Comparison of ENCODE assay signal across 2 cellular contexts in genomic region chr16:20674684-20675487, GRCh38.
A peak's percentile ranks its signal among the peaks of the same experiment; 100 is the strongest.
TF ChIP-seq lines count a peak whose summit lies in the region.

No MANE protein-coding gene starts in this region.

TF ChIP-seq in K562, 482 proteins besides CTCF, POLR2A, EP300 and RAD21 (continued from another document and continues in another):
- TF ChIP-seq, protein P1, sequence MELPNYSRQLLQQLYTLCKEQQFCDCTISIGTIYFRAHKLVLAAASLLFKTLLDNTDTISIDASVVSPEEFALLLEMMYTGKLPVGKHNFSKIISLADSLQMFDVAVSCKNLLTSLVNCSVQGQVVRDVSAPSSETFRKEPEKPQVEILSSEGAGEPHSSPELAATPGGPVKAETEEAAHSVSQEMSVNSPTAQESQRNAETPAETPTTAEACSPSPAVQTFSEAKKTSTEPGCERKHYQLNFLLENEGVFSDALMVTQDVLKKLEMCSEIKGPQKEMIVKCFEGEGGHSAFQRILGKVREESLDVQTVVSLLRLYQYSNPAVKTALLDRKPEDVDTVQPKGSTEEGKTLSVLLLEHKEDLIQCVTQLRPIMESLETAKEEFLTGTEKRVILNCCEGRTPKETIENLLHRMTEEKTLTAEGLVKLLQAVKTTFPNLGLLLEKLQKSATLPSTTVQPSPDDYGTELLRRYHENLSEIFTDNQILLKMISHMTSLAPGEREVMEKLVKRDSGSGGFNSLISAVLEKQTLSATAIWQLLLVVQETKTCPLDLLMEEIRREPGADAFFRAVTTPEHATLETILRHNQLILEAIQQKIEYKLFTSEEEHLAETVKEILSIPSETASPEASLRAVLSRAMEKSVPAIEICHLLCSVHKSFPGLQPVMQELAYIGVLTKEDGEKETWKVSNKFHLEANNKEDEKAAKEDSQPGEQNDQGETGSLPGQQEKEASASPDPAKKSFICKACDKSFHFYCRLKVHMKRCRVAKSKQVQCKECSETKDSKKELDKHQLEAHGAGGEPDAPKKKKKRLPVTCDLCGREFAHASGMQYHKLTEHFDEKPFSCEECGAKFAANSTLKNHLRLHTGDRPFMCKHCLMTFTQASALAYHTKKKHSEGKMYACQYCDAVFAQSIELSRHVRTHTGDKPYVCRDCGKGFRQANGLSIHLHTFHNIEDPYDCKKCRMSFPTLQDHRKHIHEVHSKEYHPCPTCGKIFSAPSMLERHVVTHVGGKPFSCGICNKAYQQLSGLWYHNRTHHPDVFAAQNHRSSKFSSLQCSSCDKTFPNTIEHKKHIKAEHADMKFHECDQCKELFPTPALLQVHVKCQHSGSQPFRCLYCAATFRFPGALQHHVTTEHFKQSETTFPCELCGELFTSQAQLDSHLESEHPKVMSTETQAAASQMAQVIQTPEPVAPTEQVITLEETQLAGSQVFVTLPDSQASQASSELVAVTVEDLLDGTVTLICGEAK (IDR thresholded peaks at IDR 0.05): 0 out of 2 replicates have a peak, but pooled peaks have one; percentile 38
- TF ChIP-seq, protein P1 (CRISPR knock-in tag; IDR thresholded peaks at IDR 0.05): no peak
- no peak for TF ChIP-seq TRIM25 (IDR thresholded peaks at IDR 0.05; ENCODE audit: borderline replicate concordance)
- TF ChIP-seq ZNF354B (CRISPR knock-in tag; IDR thresholded peaks at IDR 0.05): no peak
- TF ChIP-seq ZNF347 (CRISPR knock-in tag; IDR thresholded peaks at IDR 0.05; ENCODE audit: low read depth): no peak
- TF ChIP-seq KDM5B (IDR thresholded peaks at IDR 0.05; ENCODE audit: insufficient replicate concordance, low read depth, low read length): peak; percentile 50
- TF ChIP-seq NBN (IDR thresholded peaks at IDR 0.05; ENCODE audit: low read depth): no peak
- TF ChIP-seq ZNF124 (CRISPR knock-in tag; IDR thresholded peaks at IDR 0.05): no peak
- 0 out of 2 replicates have a peak, but pooled peaks have one; percentile 33 for TF ChIP-seq HDAC8 (tag; IDR thresholded peaks at IDR 0.05)
- TF ChIP-seq, protein P2, sequence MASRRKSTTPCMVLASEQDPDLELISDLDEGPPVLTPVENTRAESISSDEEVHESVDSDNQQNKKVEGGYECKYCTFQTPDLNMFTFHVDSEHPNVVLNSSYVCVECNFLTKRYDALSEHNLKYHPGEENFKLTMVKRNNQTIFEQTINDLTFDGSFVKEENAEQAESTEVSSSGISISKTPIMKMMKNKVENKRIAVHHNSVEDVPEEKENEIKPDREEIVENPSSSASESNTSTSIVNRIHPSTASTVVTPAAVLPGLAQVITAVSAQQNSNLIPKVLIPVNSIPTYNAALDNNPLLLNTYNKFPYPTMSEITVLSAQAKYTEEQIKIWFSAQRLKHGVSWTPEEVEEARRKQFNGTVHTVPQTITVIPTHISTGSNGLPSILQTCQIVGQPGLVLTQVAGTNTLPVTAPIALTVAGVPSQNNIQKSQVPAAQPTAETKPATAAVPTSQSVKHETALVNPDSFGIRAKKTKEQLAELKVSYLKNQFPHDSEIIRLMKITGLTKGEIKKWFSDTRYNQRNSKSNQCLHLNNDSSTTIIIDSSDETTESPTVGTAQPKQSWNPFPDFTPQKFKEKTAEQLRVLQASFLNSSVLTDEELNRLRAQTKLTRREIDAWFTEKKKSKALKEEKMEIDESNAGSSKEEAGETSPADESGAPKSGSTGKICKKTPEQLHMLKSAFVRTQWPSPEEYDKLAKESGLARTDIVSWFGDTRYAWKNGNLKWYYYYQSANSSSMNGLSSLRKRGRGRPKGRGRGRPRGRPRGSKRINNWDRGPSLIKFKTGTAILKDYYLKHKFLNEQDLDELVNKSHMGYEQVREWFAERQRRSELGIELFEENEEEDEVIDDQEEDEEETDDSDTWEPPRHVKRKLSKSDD (conservative IDR thresholded peaks at IDR 0.05; ENCODE audit: low read length): no peak
- TF ChIP-seq POU5F1 (IDR thresholded peaks at IDR 0.05; ENCODE audit: borderline replicate concordance, low read depth, low read length, partially characterized antibody): no peak
- no peak for TF ChIP-seq HNRNPK (IDR thresholded peaks at IDR 0.05; ENCODE audit: low read depth, low read length, poor library complexity, severe bottlenecking)

TF ChIP-seq in HepG2, 621 proteins besides CTCF, POLR2A, EP300 and RAD21 (continued from another document and continues in another):
- TF ChIP-seq, protein P3, sequence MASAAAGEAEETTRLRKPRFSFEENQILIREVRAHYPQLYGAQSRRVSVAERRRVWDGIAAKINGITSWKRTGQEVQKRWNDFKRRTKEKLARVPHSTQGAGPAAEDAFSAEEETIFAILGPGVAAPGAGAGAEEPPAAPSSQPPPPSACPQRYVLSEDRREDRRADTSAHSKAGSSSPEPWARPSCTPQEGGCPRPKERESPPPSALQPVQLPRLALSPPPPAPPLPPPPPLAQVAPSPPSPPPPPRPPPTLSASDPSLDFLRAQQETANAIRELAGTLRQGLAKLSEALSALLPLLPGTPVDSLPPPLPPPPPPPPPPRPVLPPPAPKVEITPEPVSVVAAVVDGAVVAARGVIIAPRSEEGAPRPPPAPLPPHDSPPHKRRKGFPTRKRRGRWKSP (CRISPR knock-in tag; IDR thresholded peaks at IDR 0.05): no peak
- no peak for TF ChIP-seq ZMAT3 (CRISPR knock-in tag; conservative IDR thresholded peaks at IDR 0.05)
- TF ChIP-seq DPF2 (CRISPR knock-in tag; IDR thresholded peaks at IDR 0.05; ENCODE audit: borderline replicate concordance, low read depth): no peak
- TF ChIP-seq NFIC (IDR thresholded peaks at IDR 0.05; ENCODE audit: low read length): no peak
- peak; percentile 71; the same call in 1 of the 2 replicates for TF ChIP-seq ZNF280B (CRISPR knock-in tag; IDR thresholded peaks at IDR 0.05; ENCODE audit: borderline replicate concordance)
- no peak for TF ChIP-seq NR2F6 (IDR thresholded peaks at IDR 0.05)
- no peak for TF ChIP-seq NR2F6 (CRISPR knock-in tag; IDR thresholded peaks at IDR 0.05)
- TF ChIP-seq RBAK (CRISPR knock-in tag; IDR thresholded peaks at IDR 0.05): no peak
- TF ChIP-seq MED8 (CRISPR knock-in tag; IDR thresholded peaks at IDR 0.05; ENCODE audit: insufficient replicate concordance): no peak
- no peak for TF ChIP-seq ATF2 (CRISPR knock-in tag; IDR thresholded peaks at IDR 0.05)
- TF ChIP-seq SALL2 (CRISPR knock-in tag; IDR thresholded peaks at IDR 0.05): no peak; the same call in 1 of the 2 replicates
- no peak for TF ChIP-seq RFX5 (IDR thresholded peaks at IDR 0.05; ENCODE audit: low read depth, low read length)
- TF ChIP-seq SMAD3 (CRISPR knock-in tag; IDR thresholded peaks at IDR 0.05): no peak; the same call in 1 of the 2 replicates
- TF ChIP-seq ZC3H13 (CRISPR knock-in tag; IDR thresholded peaks at IDR 0.05): no peak
- TF ChIP-seq CCAR2 (optimal IDR thresholded peaks at IDR 0.05; ENCODE audit: low read depth, low read length): no peak
- TF ChIP-seq, protein P4, sequence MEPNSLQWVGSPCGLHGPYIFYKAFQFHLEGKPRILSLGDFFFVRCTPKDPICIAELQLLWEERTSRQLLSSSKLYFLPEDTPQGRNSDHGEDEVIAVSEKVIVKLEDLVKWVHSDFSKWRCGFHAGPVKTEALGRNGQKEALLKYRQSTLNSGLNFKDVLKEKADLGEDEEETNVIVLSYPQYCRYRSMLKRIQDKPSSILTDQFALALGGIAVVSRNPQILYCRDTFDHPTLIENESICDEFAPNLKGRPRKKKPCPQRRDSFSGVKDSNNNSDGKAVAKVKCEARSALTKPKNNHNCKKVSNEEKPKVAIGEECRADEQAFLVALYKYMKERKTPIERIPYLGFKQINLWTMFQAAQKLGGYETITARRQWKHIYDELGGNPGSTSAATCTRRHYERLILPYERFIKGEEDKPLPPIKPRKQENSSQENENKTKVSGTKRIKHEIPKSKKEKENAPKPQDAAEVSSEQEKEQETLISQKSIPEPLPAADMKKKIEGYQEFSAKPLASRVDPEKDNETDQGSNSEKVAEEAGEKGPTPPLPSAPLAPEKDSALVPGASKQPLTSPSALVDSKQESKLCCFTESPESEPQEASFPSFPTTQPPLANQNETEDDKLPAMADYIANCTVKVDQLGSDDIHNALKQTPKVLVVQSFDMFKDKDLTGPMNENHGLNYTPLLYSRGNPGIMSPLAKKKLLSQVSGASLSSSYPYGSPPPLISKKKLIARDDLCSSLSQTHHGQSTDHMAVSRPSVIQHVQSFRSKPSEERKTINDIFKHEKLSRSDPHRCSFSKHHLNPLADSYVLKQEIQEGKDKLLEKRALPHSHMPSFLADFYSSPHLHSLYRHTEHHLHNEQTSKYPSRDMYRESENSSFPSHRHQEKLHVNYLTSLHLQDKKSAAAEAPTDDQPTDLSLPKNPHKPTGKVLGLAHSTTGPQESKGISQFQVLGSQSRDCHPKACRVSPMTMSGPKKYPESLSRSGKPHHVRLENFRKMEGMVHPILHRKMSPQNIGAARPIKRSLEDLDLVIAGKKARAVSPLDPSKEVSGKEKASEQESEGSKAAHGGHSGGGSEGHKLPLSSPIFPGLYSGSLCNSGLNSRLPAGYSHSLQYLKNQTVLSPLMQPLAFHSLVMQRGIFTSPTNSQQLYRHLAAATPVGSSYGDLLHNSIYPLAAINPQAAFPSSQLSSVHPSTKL (CRISPR knock-in tag; IDR thresholded peaks at IDR 0.05): no peak; the same call in 1 of the 2 replicates
- TF ChIP-seq, protein P5, sequence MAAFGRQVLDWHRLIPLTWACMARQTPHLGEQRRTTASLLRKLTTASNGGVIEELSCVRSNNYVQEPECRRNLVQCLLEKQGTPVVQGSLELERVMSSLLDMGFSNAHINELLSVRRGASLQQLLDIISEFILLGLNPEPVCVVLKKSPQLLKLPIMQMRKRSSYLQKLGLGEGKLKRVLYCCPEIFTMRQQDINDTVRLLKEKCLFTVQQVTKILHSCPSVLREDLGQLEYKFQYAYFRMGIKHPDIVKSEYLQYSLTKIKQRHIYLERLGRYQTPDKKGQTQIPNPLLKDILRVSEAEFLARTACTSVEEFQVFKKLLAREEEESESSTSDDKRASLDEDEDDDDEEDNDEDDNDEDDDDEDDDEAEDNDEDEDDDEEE (CRISPR knock-in tag; IDR thresholded peaks at IDR 0.05): no peak; the same call in 1 of the 2 replicates
- TF ChIP-seq ZNF550 (CRISPR knock-in tag; IDR thresholded peaks at IDR 0.05; ENCODE audit: borderline replicate concordance): peak; percentile 86
- peak; percentile 57; the same call in 1 of the 2 replicates for TF ChIP-seq KAT7 (CRISPR knock-in tag; IDR thresholded peaks at IDR 0.05; ENCODE audit: borderline replicate concordance)
- TF ChIP-seq MED1 (CRISPR knock-in tag; IDR thresholded peaks at IDR 0.05): no peak
